3 cellular contexts compared by ENCODE assay signal in the genomic region with DNA sequence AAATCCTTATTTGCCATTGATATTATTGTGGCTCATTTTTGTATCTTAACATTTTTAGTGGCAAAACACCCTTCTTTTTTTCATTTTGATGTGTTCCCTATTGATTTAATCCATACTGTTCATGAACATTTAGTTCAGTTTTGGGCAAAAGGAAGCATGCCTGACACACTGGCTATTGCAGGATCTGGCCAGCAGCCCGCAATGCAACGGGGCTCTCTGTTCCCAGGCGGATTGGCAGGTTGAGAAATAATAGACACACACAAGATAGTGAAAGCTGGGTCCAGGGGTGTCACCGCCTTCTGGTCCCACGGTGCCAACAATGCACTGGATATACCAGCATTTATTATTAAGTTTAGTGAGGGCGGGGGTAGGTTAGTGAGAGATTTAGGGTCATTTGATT. TPM values are rescaled to one million over a fixed set of nuclear protein-coding genes. Genes with fewer than 3 reads are reported as not detected.
"Had no signal": no experiment of that assay in that cellular context is flagged by ENCODE, and none has a peak within 500 bp of the region (broad histone marks: within the 10 kb centered on the region; RNA-seq: fewer than 3 reads in every experiment).

No MANE protein-coding gene starts in this region.

RNA-seq across cellular contexts. Expression of gene STBD1, which starts 24.9 kb away (rescaled TPM):
- polyA plus RNA-seq: IgD-negative memory B cell had no signal

RNA-seq across cellular contexts. Expression of gene FAM47E, which starts 30.1 kb away (rescaled TPM):
- total RNA-seq: GM23248, HT1080 had no signal
- polyA plus RNA-seq: GM23248, IgD-negative memory B cell had no signal
